Comparison of ENCODE assay signal across 1 cellular context in genomic region chr1:27489973-27490741, GRCh38.
TF ChIP-seq lines count a peak whose summit lies in the region.

WASF2 (minus strand) TSS chr1:27490167; CDS start chr1:27428890, 61,277 bp downstream.

TF ChIP-seq in GM12878, 131 proteins besides CTCF, POLR2A, EP300 and RAD21 (continued from another document and continues in another):
- TF ChIP-seq CUX1 (IDR thresholded peaks at IDR 0.05; ENCODE audit: insufficient replicate concordance, low read depth, low read length) (no peak), RELA (IDR thresholded peaks at IDR 0.05; ENCODE audit: borderline replicate concordance, partially characterized antibody) (peak; percentile 46), STAT3 (IDR thresholded peaks at IDR 0.05; ENCODE audit: low read depth, low read length) (no peak), CBX3 (IDR thresholded peaks at IDR 0.05; ENCODE audit: borderline replicate concordance, low read depth) (no peak), CHD2 (IDR thresholded peaks at IDR 0.05; ENCODE audit: borderline replicate concordance, low read depth, low read length) (peak; percentile 90), POLR2AphosphoS2 (IDR thresholded peaks at IDR 0.05; ENCODE audit: low read depth, low read length) (no peak; the same call in 1 of the 2 replicates), SUPT20H (IDR thresholded peaks at IDR 0.05; ENCODE audit: borderline replicate concordance, control insufficient read depth, low read depth, low read length) (no peak), RUNX3 (IDR thresholded peaks at IDR 0.05; ENCODE audit: low read length) (peak; percentile 39; the same call in 1 of the 2 replicates), LARP7 (IDR thresholded peaks at IDR 0.05) (0 out of 2 replicates have a peak, but pooled peaks have one; percentile 5), IRF5 (IDR thresholded peaks at IDR 0.05; ENCODE audit: borderline replicate concordance) (no peak), FOS (IDR thresholded peaks at IDR 0.05; ENCODE audit: borderline replicate concordance, extremely low read depth, insufficient read length) (peak; percentile 83), EGR1 (IDR thresholded peaks at IDR 0.05; ENCODE audit: borderline replicate concordance in 1 of 2, low read depth in 2 of 2, low read length in 2 of 2) (peak; percentile 20 to 31; a peak in 2 of 3 replicates), KLF5 (IDR thresholded peaks at IDR 0.05; ENCODE audit: partially characterized antibody) (peak; percentile 100), TBL1XR1 (IDR thresholded peaks at IDR 0.05; ENCODE audit: low read depth, low read length) (no peak), RCOR1 (conservative IDR thresholded peaks at IDR 0.05; ENCODE audit: low read depth, low read length) (0 out of 2 replicates have a peak, but pooled peaks have one; percentile 57), MXI1 (IDR thresholded peaks at IDR 0.05; ENCODE audit: low read depth, low read length) (peak; percentile 62; the same call in 1 of the 2 replicates), DPF2 (IDR thresholded peaks at IDR 0.05) (peak; percentile 55; the same call in 1 of the 2 replicates), ZZZ3 (IDR thresholded peaks at IDR 0.05; ENCODE audit: control insufficient read depth, insufficient read length, low read depth) (no peak), FOXM1 (IDR thresholded peaks at IDR 0.05; ENCODE audit: low read depth, low read length) (no peak; the same call in 1 of the 2 replicates), POLR2AphosphoS5 (IDR thresholded peaks at IDR 0.05; ENCODE audit: low read length) (peak; percentile 80), CEBPB (IDR thresholded peaks at IDR 0.05; ENCODE audit: borderline replicate concordance in 1 of 2, low read depth in 2 of 2, low read length in 2 of 2) (no peak), ATF3 (IDR thresholded peaks at IDR 0.05; ENCODE audit: borderline replicate concordance, extremely low read depth, low read depth, low read length) (no peak), CREM (IDR thresholded peaks at IDR 0.05; ENCODE audit: low read depth) (0 out of 2 replicates have a peak, but pooled peaks have one; percentile 12), MYC (IDR thresholded peaks at IDR 0.05; ENCODE audit: insufficient read depth, insufficient read length, insufficient replicate concordance, low read length, severe bottlenecking) (no peak), NFXL1 (IDR thresholded peaks at IDR 0.05; ENCODE audit: borderline replicate concordance) (no peak), USF1 (IDR thresholded peaks at IDR 0.05; ENCODE audit: borderline replicate concordance, extremely low read length, insufficient read depth, low read depth, low read length) (no peak), ESRRA (IDR thresholded peaks at IDR 0.05; ENCODE audit: low read length) (no peak), ATF2 (IDR thresholded peaks at IDR 0.05; ENCODE audit: low read length) (no peak), EED (IDR thresholded peaks at IDR 0.05; ENCODE audit: low read depth) (peak; percentile 45; the same call in 1 of the 2 replicates), ZNF592 (IDR thresholded peaks at IDR 0.05) (no peak), ZNF687 (IDR thresholded peaks at IDR 0.05) (peak; percentile 64; the same call in 1 of the 2 replicates), BRCA1 (IDR thresholded peaks at IDR 0.05; ENCODE audit: low read depth, low read length) (no peak), IKZF1 (conservative IDR thresholded peaks at IDR 0.05) (peak; percentile 35), NR2F1 (conservative IDR thresholded peaks at IDR 0.05) (no peak), JUNB (IDR thresholded peaks at IDR 0.05) (peak; percentile 22; the same call in 1 of the 2 replicates), BCL11A (IDR thresholded peaks at IDR 0.05; ENCODE audit: low read depth, low read length) (no peak), SMAD1 (IDR thresholded peaks at IDR 0.05; ENCODE audit: low read depth, partially characterized antibody) (peak; percentile 75), CHD1 (IDR thresholded peaks at IDR 0.05; ENCODE audit: low read depth, low read length) (peak; percentile 99), IRF4 (IDR thresholded peaks at IDR 0.05; ENCODE audit: low read depth, low read length) (no peak), NFYA (IDR thresholded peaks at IDR 0.05; ENCODE audit: borderline replicate concordance, low read depth, low read length) (peak; percentile 55), RAD51 (IDR thresholded peaks at IDR 0.05) (peak; percentile 58), RB1 (IDR thresholded peaks at IDR 0.05; ENCODE audit: borderline replicate concordance) (no peak), SREBF2 (IDR thresholded peaks at IDR 0.05; ENCODE audit: low read length) (no peak), CBX5 (IDR thresholded peaks at IDR 0.05; ENCODE audit: low read depth) (no peak), MEF2B (IDR thresholded peaks at IDR 0.05; ENCODE audit: partially characterized antibody, poor library complexity, severe bottlenecking) (no peak)
